ENCODE assay signal across 9 cellular contexts in the genomic region with DNA sequence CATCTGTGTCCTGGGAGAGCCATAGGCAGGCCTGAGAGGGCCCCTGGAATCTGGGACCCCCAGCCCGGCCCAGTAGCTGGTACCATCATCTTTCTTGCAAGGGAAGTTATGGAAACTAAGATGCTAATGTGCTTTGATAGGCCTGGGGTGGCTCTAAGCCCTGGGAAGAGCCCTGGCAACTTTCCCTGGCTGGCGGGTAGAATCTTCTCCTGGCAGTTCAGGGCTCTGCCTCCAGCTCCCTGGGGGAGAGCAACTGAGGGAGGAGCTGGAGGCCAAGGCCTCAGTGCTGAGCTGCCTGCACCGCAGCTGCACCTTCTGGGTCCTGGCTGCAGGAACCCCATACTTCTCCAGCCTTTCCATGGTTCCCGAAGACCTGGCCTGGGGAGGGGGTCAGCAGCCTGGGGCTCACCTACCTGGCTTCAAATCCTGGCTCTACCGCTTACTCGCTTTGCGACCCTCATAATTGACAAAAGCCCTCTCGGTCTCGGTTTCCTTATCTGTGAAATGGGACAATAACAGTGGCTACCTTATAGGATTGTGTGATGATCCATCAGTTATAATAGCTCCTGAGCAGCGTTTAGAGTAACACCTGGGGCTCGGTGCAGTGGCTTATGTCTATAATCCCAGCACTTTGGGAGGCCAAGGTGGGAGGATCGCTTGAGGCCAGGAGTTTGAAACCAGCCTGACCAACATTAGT.
A peak's percentile ranks its signal among the peaks of the same experiment; 100 is the strongest.
DNase-seq lines count a peak whose midpoint lies in the region; ATAC-seq and TF ChIP-seq lines count a peak whose summit lies in the region.
"Had no signal": no experiment of that assay in that cellular context is flagged by ENCODE, and none has a peak within 500 bp of the region (broad histone marks: within the 10 kb centered on the region; RNA-seq: fewer than 3 reads in every experiment).

No MANE protein-coding gene starts in this region.

- no peak for DNase-seq in activated naive CD4-positive, alpha-beta T cell treated with anti-CD3 and anti-CD28 coated beads for 36 hours
- DNase-seq in activated naive CD4-positive, alpha-beta T cell (lab: John Stamatoyannopoulos, UW), result no peak
- no peak for DNase-seq in activated T-helper 1 cell treated with anti-CD3 and anti-CD28 coated beads, Interleukin-12 subunit alpha, Interleukin-12 subunit beta, Interleukin-2, Interleukin-4 antibody, amounts not matched to agents 30 ng/mL and 10 ng/mL and 1 ng/mL, durations not matched to agents 14 hours and 24 hours and 36 hours (ENCODE audit: low spot score)
- DNase-seq in left cardiac atrium (peak; percentile 19), testis (peak; percentile 86), ascending aorta (ENCODE audit: low spot score in 2 of 2) (no peak), NCI-H1417 treated with DMSO at 0.1 percent for 48 hours (lab: John Stamatoyannopoulos, UW) (no peak), glutamatergic neuron (no peak)
- DNase-seq: BE2C had no signal

- no peaks in the 10 kb centered on the region for H3K9me3 ChIP-seq in testis
- no peaks in the 10 kb centered on the region for H3K9me3 ChIP-seq in ascending aorta
- H3K9me3 ChIP-seq: BE2C had no signal

- TF ChIP-seq CTCF in testis (IDR thresholded peaks at IDR 0.05), result no peak
- no peak for TF ChIP-seq CTCF in ascending aorta (IDR thresholded peaks at IDR 0.05)
- TF ChIP-seq CTCF in glutamatergic neuron (IDR thresholded peaks at IDR 0.05; ENCODE audit: partially characterized antibody, unreplicated experiment), result no peak

- intact Hi-C loops in activated naive CD4-positive, alpha-beta T cell treated with anti-CD3 and anti-CD28 coated beads for 36 hours (cut with micrococcal nuclease), result no loop called here
- intact Hi-C loops in activated T-helper 1 cell treated with anti-CD3 and anti-CD28 coated beads, Interleukin-12 subunit alpha, Interleukin-12 subunit beta, Interleukin-2, Interleukin-4 antibody, amounts not matched to agents 30 ng/mL and 10 ng/mL and 1 ng/mL, durations not matched to agents 14 hours and 24 hours and 36 hours (cut with micrococcal nuclease), result loop anchor here (1.0 to 5.0 kb wide), 2 partner anchors 9 to 42 kb away; no protein-coding TSS in a partner anchor
- intact Hi-C loops in left cardiac atrium (cut with DNase I) (loop anchor here in 1 of 2 donors (5.0 kb wide), 1 partner anchor 37 kb away; no protein-coding TSS in a partner anchor), testis (cut with DNase I; ENCODE audit: low total_unique reads) (no loop called here), ascending aorta (cut with DNase I) (no loop called here)

- peaks cover 29% of the 10 kb centered on the region for H3K36me3 Mint-ChIP-seq in activated naive CD4-positive, alpha-beta T cell treated with anti-CD3 and anti-CD28 coated beads for 36 hours (ENCODE audit: low read depth)
- peaks cover 38% of the 10 kb centered on the region for H3K36me3 Mint-ChIP-seq in activated T-helper 1 cell treated with anti-CD3 and anti-CD28 coated beads, Interleukin-12 subunit alpha, Interleukin-12 subunit beta, Interleukin-2, Interleukin-4 antibody, amounts not matched to agents 30 ng/mL and 10 ng/mL and 1 ng/mL, durations not matched to agents 14 hours and 24 hours and 36 hours (ENCODE audit: low read depth)
- H3K36me3 Mint-ChIP-seq in glutamatergic neuron (ENCODE audit: unreplicated experiment), result peaks cover 8% of the 10 kb centered on the region

- peak in 1 of 2 donors; percentile 6 for ATAC-seq in left cardiac atrium

- peaks cover 91% of the 10 kb centered on the region for H3K4me1 ChIP-seq in testis
- H3K4me1 ChIP-seq in ascending aorta, result peaks cover 29 to 63% of the 10 kb centered on the region in 2 donors

- no peak for TF ChIP-seq POLR2A in testis (IDR thresholded peaks at IDR 0.05)

- H3K27ac Mint-ChIP-seq in activated naive CD4-positive, alpha-beta T cell treated with anti-CD3 and anti-CD28 coated beads for 36 hours, result peak overlapping the region; percentile 98
- H3K27ac Mint-ChIP-seq in activated T-helper 1 cell treated with anti-CD3 and anti-CD28 coated beads, Interleukin-12 subunit alpha, Interleukin-12 subunit beta, Interleukin-2, Interleukin-4 antibody, amounts not matched to agents 30 ng/mL and 10 ng/mL and 1 ng/mL, durations not matched to agents 14 hours and 24 hours and 36 hours, result peak overlapping the region; percentile 88
- H3K27ac Mint-ChIP-seq in glutamatergic neuron (ENCODE audit: unreplicated experiment), result no peak overlapping the region

- H3K27me3 ChIP-seq in testis, result no peaks in the 10 kb centered on the region
- H3K27me3 ChIP-seq in ascending aorta, result no peaks in the 10 kb centered on the region
- H3K27me3 ChIP-seq: BE2C had no signal

- H3K4me1 Mint-ChIP-seq in activated naive CD4-positive, alpha-beta T cell treated with anti-CD3 and anti-CD28 coated beads for 36 hours (ENCODE audit: low read depth), result peaks cover 96% of the 10 kb centered on the region
- H3K4me1 Mint-ChIP-seq in activated T-helper 1 cell treated with anti-CD3 and anti-CD28 coated beads, Interleukin-12 subunit alpha, Interleukin-12 subunit beta, Interleukin-2, Interleukin-4 antibody, amounts not matched to agents 30 ng/mL and 10 ng/mL and 1 ng/mL, durations not matched to agents 14 hours and 24 hours and 36 hours (ENCODE audit: low read depth), result peaks cover 82% of the 10 kb centered on the region
- H3K4me1 Mint-ChIP-seq in glutamatergic neuron (ENCODE audit: low read depth, unreplicated experiment), result peaks cover 68% of the 10 kb centered on the region

- H3K36me3 ChIP-seq in testis (ENCODE audit: low read depth, missing control alignments) (no peaks in the 10 kb centered on the region), ascending aorta (no peaks in the 10 kb centered on the region)
- H3K36me3 ChIP-seq: BE2C had no signal

- H3K27ac ChIP-seq in testis, result peak overlapping the region in 1 of 2 donors; percentile 74
- no peak overlapping the region for H3K27ac ChIP-seq in ascending aorta

- H3K27me3 Mint-ChIP-seq in activated naive CD4-positive, alpha-beta T cell treated with anti-CD3 and anti-CD28 coated beads for 36 hours (ENCODE audit: low read depth), result no peaks in the 10 kb centered on the region
- no peaks in the 10 kb centered on the region for H3K27me3 Mint-ChIP-seq in activated T-helper 1 cell treated with anti-CD3 and anti-CD28 coated beads, Interleukin-12 subunit alpha, Interleukin-12 subunit beta, Interleukin-2, Interleukin-4 antibody, amounts not matched to agents 30 ng/mL and 10 ng/mL and 1 ng/mL, durations not matched to agents 14 hours and 24 hours and 36 hours (ENCODE audit: insufficient read depth)
- H3K27me3 Mint-ChIP-seq in glutamatergic neuron (ENCODE audit: unreplicated experiment), result peaks cover 26% of the 10 kb centered on the region

- H3K4me3 ChIP-seq in testis (no peak overlapping the region), ascending aorta (no peak overlapping the region)

- CTCF ChIA-PET in activated naive CD4-positive, alpha-beta T cell treated with anti-CD3 and anti-CD28 coated beads for 36 hours (lab: Charles Lee), result interaction anchor here (0.6 to 1.8 kb wide), 9 partner anchors 11 to 108 kb away, joined by 3 to 16 read pairs (median 4); no protein-coding TSS in a partner anchor

- WGBS in testis, 2 donors, result 67 to 69% methylated on average over 12 of the region's 12 CpGs

- H3K4me3 Mint-ChIP-seq in activated naive CD4-positive, alpha-beta T cell treated with anti-CD3 and anti-CD28 coated beads for 36 hours, result peak overlapping the region; percentile 49
- peak overlapping the region; percentile 59 for H3K4me3 Mint-ChIP-seq in activated T-helper 1 cell treated with anti-CD3 and anti-CD28 coated beads, Interleukin-12 subunit alpha, Interleukin-12 subunit beta, Interleukin-2, Interleukin-4 antibody, amounts not matched to agents 30 ng/mL and 10 ng/mL and 1 ng/mL, durations not matched to agents 14 hours and 24 hours and 36 hours
- H3K4me3 Mint-ChIP-seq in glutamatergic neuron (ENCODE audit: unreplicated experiment), result no peak overlapping the region

- H3K9me3 Mint-ChIP-seq in activated naive CD4-positive, alpha-beta T cell treated with anti-CD3 and anti-CD28 coated beads for 36 hours, result no peaks in the 10 kb centered on the region
- H3K9me3 Mint-ChIP-seq in activated T-helper 1 cell treated with anti-CD3 and anti-CD28 coated beads, Interleukin-12 subunit alpha, Interleukin-12 subunit beta, Interleukin-2, Interleukin-4 antibody, amounts not matched to agents 30 ng/mL and 10 ng/mL and 1 ng/mL, durations not matched to agents 14 hours and 24 hours and 36 hours, result peaks cover 6% of the 10 kb centered on the region
- H3K9me3 Mint-ChIP-seq in glutamatergic neuron (ENCODE audit: unreplicated experiment), result peaks cover 28% of the 10 kb centered on the region

Comparison
In these comparisons a context has a peak if more than half of its experiments do, and no peak if none do; other contexts are left out.
1. DNase-seq: peak in left cardiac atrium (single experiment) and testis (single experiment); none in activated naive CD4-positive, alpha-beta T cell treated with anti-CD3 and anti-CD28 coated beads for 36 hours (single experiment), activated naive CD4-positive, alpha-beta T cell (0 of 4), activated T-helper 1 cell treated with anti-CD3 and anti-CD28 coated beads, Interleukin-12 subunit alpha, Interleukin-12 subunit beta, Interleukin-2, Interleukin-4 antibody, amounts not matched to agents 30 ng/mL and 10 ng/mL and 1 ng/mL, durations not matched to agents 14 hours and 24 hours and 36 hours (single experiment), ascending aorta (0 of 2), NCI-H1417 treated with DMSO at 0.1 percent for 48 hours (single experiment) and glutamatergic neuron (single experiment).